Comparison of ENCODE assay signal across 1 cellular context in genomic region chr3:149299938-149300791, GRCh38.
TF ChIP-seq lines count a peak whose summit lies in the region.

No MANE protein-coding gene starts in this region.

TF ChIP-seq in HepG2, 621 proteins besides CTCF, POLR2A, EP300 and RAD21 (continued from another document and continues in another):
- no peak for TF ChIP-seq RNF219 (CRISPR knock-in tag; IDR thresholded peaks at IDR 0.05)
- TF ChIP-seq PRDM10 (CRISPR knock-in tag; IDR thresholded peaks at IDR 0.05; ENCODE audit: low read depth): peak; percentile 87
- TF ChIP-seq ZNF709 (CRISPR knock-in tag; IDR thresholded peaks at IDR 0.05): no peak
- no peak for TF ChIP-seq ZBTB43 (CRISPR knock-in tag; conservative IDR thresholded peaks at IDR 0.05)
- no peak for TF ChIP-seq NFKBIZ (CRISPR knock-in tag; IDR thresholded peaks at IDR 0.05)
- TF ChIP-seq JUN (CRISPR knock-in tag; IDR thresholded peaks at IDR 0.05): peak; percentile 80
- no peak for TF ChIP-seq MBNL3 (CRISPR knock-in tag; conservative IDR thresholded peaks at IDR 0.05)
- TF ChIP-seq RFX3 (CRISPR knock-in tag; IDR thresholded peaks at IDR 0.05): no peak
- no peak for TF ChIP-seq ZNF800 (CRISPR knock-in tag; IDR thresholded peaks at IDR 0.05)
- TF ChIP-seq MAFF (IDR thresholded peaks at IDR 0.05; ENCODE audit: low read depth, low read length): peak; percentile 79
- TF ChIP-seq ZNF547 (CRISPR knock-in tag; IDR thresholded peaks at IDR 0.05): no peak
- no peak for TF ChIP-seq SUZ12 (IDR thresholded peaks at IDR 0.05; ENCODE audit: low read depth, low read length)
- 0 out of 2 replicates have a peak, but pooled peaks have one; percentile 33 for TF ChIP-seq FOXP4 (CRISPR knock-in tag; IDR thresholded peaks at IDR 0.05)
- TF ChIP-seq ZNF282 (IDR thresholded peaks at IDR 0.05; ENCODE audit: partially characterized antibody): no peak
- no peak for TF ChIP-seq NFAT5 (CRISPR knock-in tag; IDR thresholded peaks at IDR 0.05)
- peak; percentile 89; the same call in 1 of the 2 replicates for TF ChIP-seq HOMEZ (CRISPR knock-in tag; IDR thresholded peaks at IDR 0.05; ENCODE audit: low read depth)
- no peak for TF ChIP-seq ZNF605 (CRISPR knock-in tag; IDR thresholded peaks at IDR 0.05)
- TF ChIP-seq RFX1 (IDR thresholded peaks at IDR 0.05): no peak
- peak; percentile 79; the same call in 1 of the 2 replicates for TF ChIP-seq PITX1 (CRISPR knock-in tag; IDR thresholded peaks at IDR 0.05)
- peak; percentile 80; the same call in 1 of the 2 replicates for TF ChIP-seq ZNF292 (CRISPR knock-in tag; IDR thresholded peaks at IDR 0.05; ENCODE audit: borderline replicate concordance, low read depth)
- no peak for TF ChIP-seq TBX3 (IDR thresholded peaks at IDR 0.05; ENCODE audit: borderline replicate concordance)
- no peak for TF ChIP-seq MTA1 (CRISPR knock-in tag; IDR thresholded peaks at IDR 0.05; ENCODE audit: borderline replicate concordance)
- TF ChIP-seq SAFB2 (CRISPR knock-in tag; IDR thresholded peaks at IDR 0.05; ENCODE audit: borderline replicate concordance, low read depth): no peak
- TF ChIP-seq IKZF1 (IDR thresholded peaks at IDR 0.05): no peak
- TF ChIP-seq SAP130 (CRISPR knock-in tag; IDR thresholded peaks at IDR 0.05; ENCODE audit: low read depth): peak; percentile 80
- no peak for TF ChIP-seq TERF1 (CRISPR knock-in tag; IDR thresholded peaks at IDR 0.05)
- no peak for TF ChIP-seq ZNF619 (CRISPR knock-in tag; IDR thresholded peaks at IDR 0.05)
- TF ChIP-seq MAZ (IDR thresholded peaks at IDR 0.05; ENCODE audit: borderline replicate concordance, low read depth, low read length): no peak
- no peak for TF ChIP-seq MAZ (CRISPR knock-in tag; IDR thresholded peaks at IDR 0.05; ENCODE audit: low read depth)
- no peak for TF ChIP-seq HOXA7 (CRISPR knock-in tag; IDR thresholded peaks at IDR 0.05)
- TF ChIP-seq ZNF7 (CRISPR knock-in tag; IDR thresholded peaks at IDR 0.05): no peak
- no peak for TF ChIP-seq PHF20 (CRISPR knock-in tag; IDR thresholded peaks at IDR 0.05)
- TF ChIP-seq MXD3 (CRISPR knock-in tag; IDR thresholded peaks at IDR 0.05): no peak
- TF ChIP-seq ZNF781 (CRISPR knock-in tag; IDR thresholded peaks at IDR 0.05; ENCODE audit: borderline replicate concordance, not compliant biosample characterization): peak; percentile 48
- TF ChIP-seq ATF5 (CRISPR knock-in tag; IDR thresholded peaks at IDR 0.05; ENCODE audit: low read depth): no peak
- no peak for TF ChIP-seq MNT (IDR thresholded peaks at IDR 0.05)
- no peak for TF ChIP-seq SMAD1 (CRISPR knock-in tag; IDR thresholded peaks at IDR 0.05; ENCODE audit: borderline replicate concordance, low read depth)
